In the genomic region with DNA sequence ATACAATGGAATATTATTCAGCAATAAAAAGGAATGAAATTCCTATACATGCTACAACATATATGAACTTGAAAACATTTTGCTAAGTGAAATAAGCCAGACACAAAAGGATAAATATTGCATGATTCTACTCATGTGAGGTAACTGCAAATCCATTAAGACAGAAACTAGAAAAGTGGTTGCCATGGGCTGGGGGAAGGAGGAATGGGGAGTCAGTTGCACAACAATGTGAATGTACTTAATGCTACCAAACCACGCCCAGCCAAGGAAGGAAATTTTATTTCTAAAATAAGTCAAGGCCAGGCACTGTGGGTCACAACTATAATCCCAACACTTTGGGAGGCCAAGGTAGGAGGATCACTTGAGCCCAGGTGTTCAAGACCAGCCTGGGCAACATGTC, we compare ENCODE assay signal across 19 cellular contexts. TPM values are rescaled to one million over a fixed set of nuclear protein-coding genes. Genes with fewer than 3 reads are reported as not detected.
DNase-seq lines count a peak whose midpoint lies in the region; ATAC-seq, FAIRE-seq and TF ChIP-seq lines count a peak whose summit lies in the region.
"Had no signal": no experiment of that assay in that cellular context is flagged by ENCODE, and none has a peak within 500 bp of the region (broad histone marks: within the 10 kb centered on the region; RNA-seq: fewer than 3 reads in every experiment).

No MANE protein-coding gene starts in this region.

- no peak overlapping the region for H4K8ac ChIP-seq in mesenchymal stem cell (ENCODE audit: low read length)

- no peak overlapping the region for H3K4me2 ChIP-seq in endothelial cell of umbilical vein (ENCODE audit: insufficient read depth, low read length)
- no peak overlapping the region for H3K4me2 ChIP-seq in mesenchymal stem cell (ENCODE audit: low read length, poor library complexity, severe bottlenecking)

- H3K27ac Mint-ChIP-seq in CD14-positive monocyte: peak overlapping the region in 4 of 7 donors; percentile 12 to 46 (median 28)

- POLR2A ChIA-PET in endothelial cell of umbilical vein (lab: Charles Lee): no interaction called here

- H3K27ac ChIP-seq in endothelial cell of umbilical vein (ENCODE audit: insufficient read depth, low read depth, low read length): no peak overlapping the region
- H3K27ac ChIP-seq in mesenchymal stem cell (ENCODE audit: low read length, poor library complexity, severe bottlenecking): no peak overlapping the region
- H3K27ac ChIP-seq in esophagus squamous epithelium: no peak overlapping the region
- H3K27ac ChIP-seq: C4-2B, SK-N-MC had no signal

- H4K91ac ChIP-seq in mesenchymal stem cell (ENCODE audit: low read length): no peak overlapping the region

- no peak overlapping the region for H3K4me3 Mint-ChIP-seq in CD14-positive monocyte

- intact Hi-C loops in CD14-positive monocyte (cut with micrococcal nuclease): no loop called here
- intact Hi-C loops in endothelial cell of umbilical vein (cut with micrococcal nuclease): no loop called here
- intact Hi-C loops in esophagus squamous epithelium (cut with DNase I): no loop called here

- H3K18ac ChIP-seq in mesenchymal stem cell (ENCODE audit: low read depth in 1 of 2, low read length in 2 of 2): no peak overlapping the region

- TF ChIP-seq CTCF in CD14-positive monocyte (IDR thresholded peaks at IDR 0.05) (no peak), endothelial cell of umbilical vein (IDR thresholded peaks at IDR 0.05; ENCODE audit: extremely low read depth in 1 of 2, insufficient read depth in 1 of 2, low read depth in 1 of 2, low read length in 2 of 2) (no peak), esophagus squamous epithelium (IDR thresholded peaks at IDR 0.05) (no peak)

- DNase-seq in CD14-positive monocyte (ENCODE audit: low spot score) (no peak), HTR-8/SVneo (ENCODE audit: insufficient read length, low spot score) (no peak), endothelial cell of umbilical vein (ENCODE audit: low read depth, low spot score) (no peak), mesenchymal stem cell (peak; percentile 41), esophagus squamous epithelium (lab: John Stamatoyannopoulos, UW) (no peak)
- DNase-seq: ACHN, DND-41, H7, IMR-90, NCI-H1092 treated with DMSO at 0.1 percent for 48 hours, NCI-H2081, NCI-H446 treated with DMSO at 0.1 percent for 48 hours, NCI-H69 had no signal

- peaks cover 2% of the 10 kb centered on the region for H3K79me2 ChIP-seq in endothelial cell of umbilical vein (ENCODE audit: control insufficient read depth, insufficient read depth, low read length)

- H3K9me1 ChIP-seq in endothelial cell of umbilical vein (replicated peaks; ENCODE audit: control insufficient read depth, extremely low read depth, insufficient read depth, low read length): no peaks in the 10 kb centered on the region

- peaks cover 16% of the 10 kb centered on the region for H3K4me1 Mint-ChIP-seq in CD14-positive monocyte

- H3K27me3 Mint-ChIP-seq in CD14-positive monocyte (ENCODE audit: low read depth in 3 of 3): no peaks in the 10 kb centered on the region

- H3K23ac ChIP-seq in mesenchymal stem cell (ENCODE audit: low read length in 2 of 2): no peak overlapping the region

- ATAC-seq in GM19452 (IDR thresholded peaks at IDR 0.05; ENCODE audit: unreplicated experiment): no peak
- no peak for ATAC-seq in HG03280 (IDR thresholded peaks at IDR 0.05; ENCODE audit: unreplicated experiment)
- ATAC-seq: Right ventricle myocardium inferior had no signal

- peaks cover 56 to 79% of the 10 kb centered on the region in 2 donors for H3K36me3 Mint-ChIP-seq in CD14-positive monocyte

- H3K9ac ChIP-seq in endothelial cell of umbilical vein (replicated peaks; ENCODE audit: extremely low read depth, insufficient read depth, low read length) (no peak overlapping the region), mesenchymal stem cell (ENCODE audit: low read length) (no peak overlapping the region)

- H2BK5ac ChIP-seq in mesenchymal stem cell (ENCODE audit: low read depth, low read length, poor library complexity, severe bottlenecking): no peak overlapping the region

- FAIRE-seq in HTR-8/SVneo (lab: Jason Lieb, UNC): peak; percentile 54
- FAIRE-seq in endothelial cell of umbilical vein (lab: Jason Lieb, UNC): peak; percentile 12
- FAIRE-seq: RCC 7860 had no signal

- dilution Hi-C loops in endothelial cell of umbilical vein (cut with MboI; ENCODE audit: extremely low pct_ligation_motif_present, low sequenced_read_pairs): no loop called here

- no peaks in the 10 kb centered on the region for H4K20me1 ChIP-seq in endothelial cell of umbilical vein (replicated peaks; ENCODE audit: control insufficient read depth, extremely low read depth, insufficient read depth, low read length)

- no peak overlapping the region for H2BK15ac ChIP-seq in mesenchymal stem cell (ENCODE audit: low read depth, poor library complexity, severe bottlenecking)

- H3K27me3 ChIP-seq in endothelial cell of umbilical vein (ENCODE audit: control insufficient read depth in 2 of 2, insufficient read depth in 2 of 2, low read length in 2 of 2) (no peaks in the 10 kb centered on the region), mesenchymal stem cell (ENCODE audit: control insufficient read depth in 1 of 2, insufficient read depth in 1 of 2, low read length in 2 of 2) (no peaks in the 10 kb centered on the region), esophagus squamous epithelium (no peaks in the 10 kb centered on the region)

- H2BK12ac ChIP-seq in mesenchymal stem cell (ENCODE audit: low read length in 2 of 2): no peak overlapping the region

- WGBS in mesenchymal stem cell: 100% methylated on average over 1 of the region's 1 CpG
- WGBS in esophagus squamous epithelium, 2 donors: 80 to 84% methylated on average over 1 of the region's 1 CpG

- H3K9me3 ChIP-seq in endothelial cell of umbilical vein (replicated peaks; ENCODE audit: control insufficient read depth, insufficient read depth, low read length): no peaks in the 10 kb centered on the region
- H3K9me3 ChIP-seq in mesenchymal stem cell (ENCODE audit: control insufficient read depth, low read length): no peaks in the 10 kb centered on the region
- H3K9me3 ChIP-seq in esophagus squamous epithelium: no peaks in the 10 kb centered on the region

- H3K4ac ChIP-seq in mesenchymal stem cell (ENCODE audit: low read depth in 1 of 2, low read length in 2 of 2): no peak overlapping the region

- H3K4me3 ChIP-seq in endothelial cell of umbilical vein (replicated peaks in 1 of 3; ENCODE audit: insufficient read depth in 1 of 3, low read depth in 1 of 3, low read length in 3 of 3): no peak overlapping the region
- no peak overlapping the region for H3K4me3 ChIP-seq in mesenchymal stem cell (ENCODE audit: insufficient read depth in 1 of 2, low read depth in 1 of 2, low read length in 2 of 2)
- H3K4me3 ChIP-seq in esophagus squamous epithelium: no peak overlapping the region
- H3K4me3 ChIP-seq: SK-N-MC had no signal

- H3K14ac ChIP-seq in mesenchymal stem cell (ENCODE audit: low read length in 2 of 2): no peak overlapping the region

- no peak overlapping the region for H2AFZ ChIP-seq in endothelial cell of umbilical vein (ENCODE audit: low read depth, low read length)
- no peak overlapping the region for H2AFZ ChIP-seq in mesenchymal stem cell (ENCODE audit: low read depth, low read length)

- CTCF ChIA-PET in endothelial cell of umbilical vein (lab: Charles Lee): interaction anchor here (0.6 kb wide), 1 partner anchor 10 kb away, joined by 4 read pairs; the partner anchor contains the start of gene GMPPB

- H3K36me3 ChIP-seq in endothelial cell of umbilical vein (ENCODE audit: control insufficient read depth in 2 of 2, extremely low read depth in 1 of 2, insufficient read depth in 2 of 2, low read length in 2 of 2) (peaks cover 6 to 20% of the 10 kb centered on the region in 2 experiments), mesenchymal stem cell (ENCODE audit: control insufficient read depth in 1 of 2, insufficient read depth in 2 of 2, low read depth in 1 of 2, low read length in 2 of 2) (peaks cover 56 to 82% of the 10 kb centered on the region in 2 experiments), esophagus squamous epithelium (peaks cover 0 to 97% (median 46%) of the 10 kb centered on the region in 3 donors)

- no peak for TF ChIP-seq POLR2A in endothelial cell of umbilical vein (IDR thresholded peaks at IDR 0.05; ENCODE audit: low read depth, low read length)
- no peak for TF ChIP-seq POLR2A in esophagus squamous epithelium (IDR thresholded peaks at IDR 0.05)

- no peak overlapping the region for H2AK5ac ChIP-seq in mesenchymal stem cell (ENCODE audit: low read length, severe bottlenecking)

- H3K4me1 ChIP-seq in endothelial cell of umbilical vein (ENCODE audit: control insufficient read depth, extremely low read depth, insufficient read depth, low read length) (no peaks in the 10 kb centered on the region), mesenchymal stem cell (ENCODE audit: control insufficient read depth, insufficient read depth, low read depth, low read length) (no peaks in the 10 kb centered on the region), esophagus squamous epithelium (no peaks in the 10 kb centered on the region)

- no TSS peak for BruUV-seq in endothelial cell of umbilical vein (replicated peaks; lab: Mats Ljungman, UMichigan)

- no peaks in the 10 kb centered on the region for H3K9me3 Mint-ChIP-seq in CD14-positive monocyte

- H2BK120ac ChIP-seq in mesenchymal stem cell (ENCODE audit: low read depth, low read length): no peak overlapping the region

- peaks cover 41% of the 10 kb centered on the region for H3K79me1 ChIP-seq in mesenchymal stem cell (replicated peaks; ENCODE audit: low read length, poor library complexity, severe bottlenecking)

RNA-seq across cellular contexts. Expression of gene GMPPB, which starts 9.8 kb away (rescaled TPM):
- polyA plus RNA-seq in CD14-positive monocyte (10 to 100 TPM; 14.7 to 17.6 TPM), endothelial cell of umbilical vein (61.2 and 62.0 TPM in 2 replicates)
- total RNA-seq in endothelial cell of umbilical vein (52.5 and 54.5 TPM in 2 replicates), esophagus squamous epithelium (10 to 100 TPM; 17.7 to 49.7 (median 33.8) TPM)
- polyA plus RNA-seq in endothelial cell of umbilical vein (2011; cell fraction: cytosol; rRNA removed): 39.3 and 44.5 TPM in 2 replicates
- 55.6 and 60.5 TPM in 2 replicates for polyA plus RNA-seq in endothelial cell of umbilical vein (2011; cell fraction: nucleus; rRNA removed)
- polyA plus RNA-seq in endothelial cell of umbilical vein (2012): 28.8 and 32.8 TPM in 2 replicates
- 44.0 and 55.3 TPM in 2 replicates for polyA minus RNA-seq in endothelial cell of umbilical vein
- polyA minus RNA-seq in endothelial cell of umbilical vein (2011; cell fraction: cytosol; rRNA and poly(A)+ RNA removed): 12.7 TPM
- 26.7 and 32.8 TPM in 2 replicates for polyA minus RNA-seq in endothelial cell of umbilical vein (2011; cell fraction: nucleus; rRNA and poly(A)+ RNA removed)
- 16.4 TPM for polyA plus RNA-seq in mesenchymal stem cell (2013, experiment 1 of 2)
- polyA plus RNA-seq in mesenchymal stem cell (2013, experiment 2 of 2): 16.4 TPM

RNA-seq across cellular contexts. Expression of gene AMIGO3, which starts 14.1 kb away (rescaled TPM):
- not detected for polyA plus RNA-seq in CD14-positive monocyte
- total RNA-seq in endothelial cell of umbilical vein: 0.21 TPM in 1 of 2 replicates, not detected in the other
- polyA plus RNA-seq in endothelial cell of umbilical vein: 0.21 and 1.2 TPM in 2 replicates
- 0.38 TPM in 1 of 2 replicates, not detected in the other for polyA plus RNA-seq in endothelial cell of umbilical vein (2011; cell fraction: cytosol; rRNA removed)
- polyA plus RNA-seq in endothelial cell of umbilical vein (2011; cell fraction: nucleus; rRNA removed): 2.6 and 4.0 TPM in 2 replicates
- polyA plus RNA-seq in endothelial cell of umbilical vein (2012): 0.07 and 0.49 TPM in 2 replicates
- not detected in 2 replicates for polyA minus RNA-seq in endothelial cell of umbilical vein
- polyA minus RNA-seq in endothelial cell of umbilical vein (2011; cell fraction: cytosol; rRNA and poly(A)+ RNA removed): 1.2 TPM
- 0.53 and 7.4 TPM in 2 replicates for polyA minus RNA-seq in endothelial cell of umbilical vein (2011; cell fraction: nucleus; rRNA and poly(A)+ RNA removed)
- 1.2 TPM for polyA plus RNA-seq in mesenchymal stem cell (2013, experiment 1 of 2)
- polyA plus RNA-seq in mesenchymal stem cell (2013, experiment 2 of 2): 1.2 TPM
- 1 to 10 TPM in 2 of 4 donors, not detected in 2; 1.3 to 2.2 TPM for total RNA-seq in esophagus squamous epithelium
- total RNA-seq: IMR-90, Right ventricle myocardium inferior had no signal

RNA-seq across cellular contexts. Expression of gene RNF123, which starts 44.2 kb away (rescaled TPM):
- polyA plus RNA-seq in CD14-positive monocyte: 10 to 100 TPM; 11.1 to 15.7 TPM
- total RNA-seq in endothelial cell of umbilical vein: 43.4 and 51.0 TPM in 2 replicates
- polyA plus RNA-seq in endothelial cell of umbilical vein: 59.3 and 67.2 TPM in 2 replicates
- polyA plus RNA-seq in endothelial cell of umbilical vein (2011; cell fraction: cytosol; rRNA removed): 33.3 and 36.7 TPM in 2 replicates
- polyA plus RNA-seq in endothelial cell of umbilical vein (2011; cell fraction: nucleus; rRNA removed): 121 and 157 TPM in 2 replicates
- 21.4 and 22.2 TPM in 2 replicates for polyA plus RNA-seq in endothelial cell of umbilical vein (2012)
- polyA minus RNA-seq in endothelial cell of umbilical vein: 58.4 and 66.9 TPM in 2 replicates
- 39.3 TPM for polyA minus RNA-seq in endothelial cell of umbilical vein (2011; cell fraction: cytosol; rRNA and poly(A)+ RNA removed)
- polyA minus RNA-seq in endothelial cell of umbilical vein (2011; cell fraction: nucleus; rRNA and poly(A)+ RNA removed): 44.3 and 55.8 TPM in 2 replicates
- 24.4 TPM for polyA plus RNA-seq in mesenchymal stem cell (2013, experiment 1 of 2)
- 22.4 TPM for polyA plus RNA-seq in mesenchymal stem cell (2013, experiment 2 of 2)
- 10 to 100 TPM; 14.7 to 21.8 (median 15.8) TPM for total RNA-seq in esophagus squamous epithelium

RNA-seq across cellular contexts. Expression of gene MST1, which starts 44.3 kb away (rescaled TPM):
- under 1 TPM in 1 of 2 donors, not detected in 1; 0.28 TPM for polyA plus RNA-seq in CD14-positive monocyte
- total RNA-seq in endothelial cell of umbilical vein: 6.1 and 8.7 TPM in 2 replicates
- polyA plus RNA-seq in endothelial cell of umbilical vein: 15.3 and 17.5 TPM in 2 replicates
- 2.3 and 3.7 TPM in 2 replicates for polyA plus RNA-seq in endothelial cell of umbilical vein (2011; cell fraction: cytosol; rRNA removed)
- polyA plus RNA-seq in endothelial cell of umbilical vein (2011; cell fraction: nucleus; rRNA removed): 88.4 and 130 TPM in 2 replicates
- polyA plus RNA-seq in endothelial cell of umbilical vein (2012): 5.2 and 7.7 TPM in 2 replicates
- polyA minus RNA-seq in endothelial cell of umbilical vein: 3.9 and 8.2 TPM in 2 replicates
- 3.5 TPM for polyA minus RNA-seq in endothelial cell of umbilical vein (2011; cell fraction: cytosol; rRNA and poly(A)+ RNA removed)
- polyA minus RNA-seq in endothelial cell of umbilical vein (2011; cell fraction: nucleus; rRNA and poly(A)+ RNA removed): 7.8 and 15.7 TPM in 2 replicates
- 7.8 TPM for polyA plus RNA-seq in mesenchymal stem cell (2013, experiment 1 of 2)
- polyA plus RNA-seq in mesenchymal stem cell (2013, experiment 2 of 2): 7.5 TPM
- 10 to 100 TPM in 1 of 4 donors, 1 to 10 TPM in 3; 2.3 to 12.2 (median 2.7) TPM for total RNA-seq in esophagus squamous epithelium

RNA-seq across cellular contexts. Expression of gene IP6K1, which starts 52.8 kb away (rescaled TPM):
- 10 to 100 TPM; 15.8 to 16.1 TPM for polyA plus RNA-seq in CD14-positive monocyte
- total RNA-seq in endothelial cell of umbilical vein: 54.6 and 60.8 TPM in 2 replicates
- polyA plus RNA-seq in endothelial cell of umbilical vein: 42.7 and 47.0 TPM in 2 replicates
- 41.6 and 43.3 TPM in 2 replicates for polyA plus RNA-seq in endothelial cell of umbilical vein (2011; cell fraction: cytosol; rRNA removed)
- polyA plus RNA-seq in endothelial cell of umbilical vein (2011; cell fraction: nucleus; rRNA removed): 49.4 and 77.1 TPM in 2 replicates
- polyA plus RNA-seq in endothelial cell of umbilical vein (2012): 30.7 and 33.3 TPM in 2 replicates
- polyA minus RNA-seq in endothelial cell of umbilical vein: 166 and 179 TPM in 2 replicates
- 40.6 TPM for polyA minus RNA-seq in endothelial cell of umbilical vein (2011; cell fraction: cytosol; rRNA and poly(A)+ RNA removed)
- polyA minus RNA-seq in endothelial cell of umbilical vein (2011; cell fraction: nucleus; rRNA and poly(A)+ RNA removed): 48.4 and 72.6 TPM in 2 replicates
- polyA plus RNA-seq in mesenchymal stem cell (2013, experiment 1 of 2): 21.9 TPM
- polyA plus RNA-seq in mesenchymal stem cell (2013, experiment 2 of 2): 23.3 TPM
- total RNA-seq in esophagus squamous epithelium: 10 to 100 TPM; 23.0 to 35.1 (median 28.1) TPM
